In the genomic region with DNA sequence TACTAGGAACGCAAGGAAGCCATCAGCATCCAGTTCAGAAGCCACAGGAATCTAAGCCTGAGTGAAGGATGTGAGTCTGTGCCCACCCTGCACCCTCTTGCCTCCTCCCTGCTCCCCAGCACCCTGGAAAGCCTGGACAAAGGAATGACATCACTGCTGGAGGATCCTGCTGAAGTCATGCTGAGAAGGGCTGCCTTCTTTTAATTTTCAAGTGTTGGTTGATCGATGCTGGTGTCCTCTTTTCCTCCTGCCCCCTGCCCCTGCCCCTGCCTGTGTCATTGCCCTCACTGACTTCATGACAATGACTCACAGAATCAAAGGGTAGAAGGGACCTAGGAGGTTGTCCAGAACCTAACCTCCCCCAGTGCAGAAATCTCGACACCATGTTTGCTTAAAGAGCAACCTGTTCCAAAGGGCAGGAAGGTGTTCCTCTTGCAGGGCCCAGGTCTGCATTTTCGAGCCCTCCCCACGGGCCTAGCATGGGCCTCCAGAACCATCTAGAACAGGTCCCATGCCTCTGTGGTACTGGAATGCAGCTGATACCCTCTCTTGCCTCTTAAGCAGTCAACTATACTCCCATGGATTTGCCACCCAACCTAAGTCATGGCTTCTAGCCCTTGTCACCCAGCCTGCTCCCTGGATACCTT, we compare ENCODE assay signal across 1 cellular context.
TF ChIP-seq lines count a peak whose summit lies in the region.

No MANE protein-coding gene starts in this region.

TF ChIP-seq in HepG2, 621 proteins besides CTCF, POLR2A, EP300 and RAD21 (continued from another document and continues in another):
- TF ChIP-seq, protein P1, sequence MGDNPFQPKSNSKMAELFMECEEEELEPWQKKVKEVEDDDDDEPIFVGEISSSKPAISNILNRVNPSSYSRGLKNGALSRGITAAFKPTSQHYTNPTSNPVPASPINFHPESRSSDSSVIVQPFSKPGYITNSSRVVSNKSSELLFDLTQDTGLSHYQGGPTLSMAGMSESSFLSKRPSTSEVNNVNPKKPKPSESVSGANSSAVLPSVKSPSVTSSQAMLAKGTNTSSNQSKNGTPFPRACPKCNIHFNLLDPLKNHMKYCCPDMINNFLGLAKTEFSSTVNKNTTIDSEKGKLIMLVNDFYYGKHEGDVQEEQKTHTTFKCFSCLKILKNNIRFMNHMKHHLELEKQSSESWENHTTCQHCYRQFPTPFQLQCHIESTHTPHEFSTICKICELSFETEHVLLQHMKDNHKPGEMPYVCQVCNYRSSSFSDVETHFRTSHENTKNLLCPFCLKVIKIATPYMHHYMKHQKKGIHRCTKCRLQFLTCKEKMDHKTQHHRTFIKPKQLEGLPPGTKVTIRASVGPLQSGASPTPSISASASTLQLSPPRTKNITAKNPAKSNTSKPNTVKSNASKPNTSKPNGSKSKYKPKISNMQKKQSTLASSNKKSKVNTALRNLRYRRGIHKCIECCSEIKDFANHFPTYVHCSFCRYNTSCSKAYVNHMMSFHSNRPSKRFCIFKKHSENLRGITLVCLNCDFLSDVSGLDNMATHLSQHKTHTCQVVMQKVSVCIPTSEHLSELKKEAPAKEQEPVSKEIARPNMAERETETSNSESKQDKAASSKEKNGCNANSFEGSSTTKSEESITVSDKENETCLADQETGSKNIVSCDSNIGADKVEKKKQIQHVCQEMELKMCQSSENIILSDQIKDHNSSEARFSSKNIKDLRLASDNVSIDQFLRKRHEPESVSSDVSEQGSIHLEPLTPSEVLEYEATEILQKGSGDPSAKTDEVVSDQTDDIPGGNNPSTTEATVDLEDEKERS (CRISPR knock-in tag; IDR thresholded peaks at IDR 0.05), result peak; percentile 56; the same call in 1 of the 2 replicates
- TF ChIP-seq, protein P2, sequence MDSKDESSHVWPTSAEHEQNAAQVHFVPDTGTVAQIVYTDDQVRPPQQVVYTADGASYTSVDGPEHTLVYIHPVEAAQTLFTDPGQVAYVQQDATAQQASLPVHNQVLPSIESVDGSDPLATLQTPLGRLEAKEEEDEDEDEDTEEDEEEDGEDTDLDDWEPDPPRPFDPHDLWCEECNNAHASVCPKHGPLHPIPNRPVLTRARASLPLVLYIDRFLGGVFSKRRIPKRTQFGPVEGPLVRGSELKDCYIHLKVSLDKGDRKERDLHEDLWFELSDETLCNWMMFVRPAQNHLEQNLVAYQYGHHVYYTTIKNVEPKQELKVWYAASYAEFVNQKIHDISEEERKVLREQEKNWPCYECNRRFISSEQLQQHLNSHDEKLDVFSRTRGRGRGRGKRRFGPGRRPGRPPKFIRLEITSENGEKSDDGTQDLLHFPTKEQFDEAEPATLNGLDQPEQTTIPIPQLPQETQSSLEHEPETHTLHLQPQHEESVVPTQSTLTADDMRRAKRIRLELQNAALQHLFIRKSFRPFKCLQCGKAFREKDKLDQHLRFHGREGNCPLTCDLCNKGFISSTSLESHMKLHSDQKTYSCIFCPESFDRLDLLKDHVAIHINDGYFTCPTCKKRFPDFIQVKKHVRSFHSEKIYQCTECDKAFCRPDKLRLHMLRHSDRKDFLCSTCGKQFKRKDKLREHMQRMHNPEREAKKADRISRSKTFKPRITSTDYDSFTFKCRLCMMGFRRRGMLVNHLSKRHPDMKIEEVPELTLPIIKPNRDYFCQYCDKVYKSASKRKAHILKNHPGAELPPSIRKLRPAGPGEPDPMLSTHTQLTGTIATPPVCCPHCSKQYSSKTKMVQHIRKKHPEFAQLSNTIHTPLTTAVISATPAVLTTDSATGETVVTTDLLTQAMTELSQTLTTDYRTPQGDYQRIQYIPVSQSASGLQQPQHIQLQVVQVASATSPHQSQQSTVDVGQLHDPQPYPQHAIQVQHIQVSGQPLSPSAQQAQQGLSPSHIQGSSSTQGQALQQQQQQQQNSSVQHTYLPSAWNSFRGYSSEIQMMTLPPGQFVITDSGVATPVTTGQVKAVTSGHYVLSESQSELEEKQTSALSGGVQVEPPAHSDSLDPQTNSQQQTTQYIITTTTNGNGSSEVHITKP (CRISPR knock-in tag; IDR thresholded peaks at IDR 0.05; ENCODE audit: low read depth), result 0 out of 2 replicates have a peak, but pooled peaks have one; percentile 4
- TF ChIP-seq ZNF160 (CRISPR knock-in tag; IDR thresholded peaks at IDR 0.05) (0 out of 2 replicates have a peak, but pooled peaks have one; percentile 62), FOSL1 (CRISPR knock-in tag; IDR thresholded peaks at IDR 0.05; ENCODE audit: borderline replicate concordance) (peak; percentile 53; the same call in 1 of the 2 replicates), ZBTB3 (CRISPR knock-in tag; IDR thresholded peaks at IDR 0.05; ENCODE audit: borderline replicate concordance, low read depth) (no peak), REPIN1 (CRISPR knock-in tag; IDR thresholded peaks at IDR 0.05; ENCODE audit: borderline replicate concordance, low read depth) (no peak), EZH2 (conservative IDR thresholded peaks at IDR 0.05; ENCODE audit: low read depth, low read length) (no peak), TRIM24 (CRISPR knock-in tag; IDR thresholded peaks at IDR 0.05) (no peak), SKI (IDR thresholded peaks at IDR 0.05; ENCODE audit: partially characterized antibody) (peak; percentile 53), DNMT3B (CRISPR knock-in tag; conservative IDR thresholded peaks at IDR 0.05) (peak; percentile 68; the same call in 1 of the 2 replicates), U2AF1 (optimal IDR thresholded peaks at IDR 0.05; ENCODE audit: low read depth, low read length) (peak; percentile 60), MYNN (CRISPR knock-in tag; IDR thresholded peaks at IDR 0.05; ENCODE audit: low read depth) (no peak), KAT7 (CRISPR knock-in tag; IDR thresholded peaks at IDR 0.05; ENCODE audit: borderline replicate concordance) (peak; percentile 45; the same call in 1 of the 2 replicates), BHLHE40 (IDR thresholded peaks at IDR 0.05; ENCODE audit: low read length) (no peak), ZMYM2 (CRISPR knock-in tag; IDR thresholded peaks at IDR 0.05) (peak; percentile 67; the same call in 1 of the 2 replicates), GABPA (IDR thresholded peaks at IDR 0.05; ENCODE audit: low read depth, low read length) (no peak), GABPA (CRISPR knock-in tag; IDR thresholded peaks at IDR 0.05; ENCODE audit: low read depth) (no peak), HNRNPL (IDR thresholded peaks at IDR 0.05; ENCODE audit: low read depth, low read length) (no peak), KDM2A (CRISPR knock-in tag; IDR thresholded peaks at IDR 0.05; ENCODE audit: borderline replicate concordance, low read depth) (peak; percentile 42; the same call in 1 of the 2 replicates), ZNF75D (CRISPR knock-in tag; IDR thresholded peaks at IDR 0.05; ENCODE audit: borderline replicate concordance) (no peak), CENPT (CRISPR knock-in tag; IDR thresholded peaks at IDR 0.05; ENCODE audit: low read depth) (no peak), FLYWCH1 (CRISPR knock-in tag; IDR thresholded peaks at IDR 0.05) (no peak), SALL1 (CRISPR knock-in tag; IDR thresholded peaks at IDR 0.05) (peak; percentile 73), FOXA1 (IDR thresholded peaks at IDR 0.05) (no peak), FOXA1 (CRISPR knock-in tag; IDR thresholded peaks at IDR 0.05) (peak; percentile 78), CCAR2 (optimal IDR thresholded peaks at IDR 0.05; ENCODE audit: low read depth, low read length) (no peak), KLF9 (CRISPR knock-in tag; IDR thresholded peaks at IDR 0.05; ENCODE audit: low read depth) (no peak), JUNB (CRISPR knock-in tag; IDR thresholded peaks at IDR 0.05; ENCODE audit: borderline replicate concordance) (0 out of 2 replicates have a peak, but pooled peaks have one; percentile 54), JUND (CRISPR knock-in tag; IDR thresholded peaks at IDR 0.05) (peak; percentile 70; the same call in 1 of the 2 replicates), ZNF501 (CRISPR knock-in tag; IDR thresholded peaks at IDR 0.05) (peak; percentile 40; the same call in 1 of the 2 replicates), NCOA2 (CRISPR knock-in tag; IDR thresholded peaks at IDR 0.05) (peak; percentile 31; the same call in 1 of the 2 replicates), PHB2 (IDR thresholded peaks at IDR 0.05; ENCODE audit: partially characterized antibody) (no peak), ZNF720 (CRISPR knock-in tag; IDR thresholded peaks at IDR 0.05) (no peak), ZNF766 (CRISPR knock-in tag; IDR thresholded peaks at IDR 0.05; ENCODE audit: borderline replicate concordance) (no peak), ZNF652 (CRISPR knock-in tag; IDR thresholded peaks at IDR 0.05; ENCODE audit: borderline replicate concordance, low read depth) (peak; percentile 12; the same call in 1 of the 2 replicates), ZNF337 (CRISPR knock-in tag; IDR thresholded peaks at IDR 0.05; ENCODE audit: borderline replicate concordance, low read depth) (0 out of 2 replicates have a peak, but pooled peaks have one; percentile 38), KAT8 (CRISPR knock-in tag; IDR thresholded peaks at IDR 0.05) (0 out of 2 replicates have a peak, but pooled peaks have one; percentile 17)
- TF ChIP-seq, protein P3, sequence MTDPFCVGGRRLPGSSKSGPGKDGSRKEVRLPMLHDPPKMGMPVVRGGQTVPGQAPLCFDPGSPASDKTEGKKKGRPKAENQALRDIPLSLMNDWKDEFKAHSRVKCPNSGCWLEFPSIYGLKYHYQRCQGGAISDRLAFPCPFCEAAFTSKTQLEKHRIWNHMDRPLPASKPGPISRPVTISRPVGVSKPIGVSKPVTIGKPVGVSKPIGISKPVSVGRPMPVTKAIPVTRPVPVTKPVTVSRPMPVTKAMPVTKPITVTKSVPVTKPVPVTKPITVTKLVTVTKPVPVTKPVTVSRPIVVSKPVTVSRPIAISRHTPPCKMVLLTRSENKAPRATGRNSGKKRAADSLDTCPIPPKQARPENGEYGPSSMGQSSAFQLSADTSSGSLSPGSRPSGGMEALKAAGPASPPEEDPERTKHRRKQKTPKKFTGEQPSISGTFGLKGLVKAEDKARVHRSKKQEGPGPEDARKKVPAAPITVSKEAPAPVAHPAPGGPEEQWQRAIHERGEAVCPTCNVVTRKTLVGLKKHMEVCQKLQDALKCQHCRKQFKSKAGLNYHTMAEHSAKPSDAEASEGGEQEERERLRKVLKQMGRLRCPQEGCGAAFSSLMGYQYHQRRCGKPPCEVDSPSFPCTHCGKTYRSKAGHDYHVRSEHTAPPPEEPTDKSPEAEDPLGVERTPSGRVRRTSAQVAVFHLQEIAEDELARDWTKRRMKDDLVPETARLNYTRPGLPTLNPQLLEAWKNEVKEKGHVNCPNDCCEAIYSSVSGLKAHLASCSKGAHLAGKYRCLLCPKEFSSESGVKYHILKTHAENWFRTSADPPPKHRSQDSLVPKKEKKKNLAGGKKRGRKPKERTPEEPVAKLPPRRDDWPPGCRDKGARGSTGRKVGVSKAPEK (CRISPR knock-in tag; IDR thresholded peaks at IDR 0.05; ENCODE audit: borderline replicate concordance), result no peak
- TF ChIP-seq, protein P4, sequence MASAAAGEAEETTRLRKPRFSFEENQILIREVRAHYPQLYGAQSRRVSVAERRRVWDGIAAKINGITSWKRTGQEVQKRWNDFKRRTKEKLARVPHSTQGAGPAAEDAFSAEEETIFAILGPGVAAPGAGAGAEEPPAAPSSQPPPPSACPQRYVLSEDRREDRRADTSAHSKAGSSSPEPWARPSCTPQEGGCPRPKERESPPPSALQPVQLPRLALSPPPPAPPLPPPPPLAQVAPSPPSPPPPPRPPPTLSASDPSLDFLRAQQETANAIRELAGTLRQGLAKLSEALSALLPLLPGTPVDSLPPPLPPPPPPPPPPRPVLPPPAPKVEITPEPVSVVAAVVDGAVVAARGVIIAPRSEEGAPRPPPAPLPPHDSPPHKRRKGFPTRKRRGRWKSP (CRISPR knock-in tag; IDR thresholded peaks at IDR 0.05), result 0 out of 2 replicates have a peak, but pooled peaks have one; percentile 22
- TF ChIP-seq, protein P5, sequence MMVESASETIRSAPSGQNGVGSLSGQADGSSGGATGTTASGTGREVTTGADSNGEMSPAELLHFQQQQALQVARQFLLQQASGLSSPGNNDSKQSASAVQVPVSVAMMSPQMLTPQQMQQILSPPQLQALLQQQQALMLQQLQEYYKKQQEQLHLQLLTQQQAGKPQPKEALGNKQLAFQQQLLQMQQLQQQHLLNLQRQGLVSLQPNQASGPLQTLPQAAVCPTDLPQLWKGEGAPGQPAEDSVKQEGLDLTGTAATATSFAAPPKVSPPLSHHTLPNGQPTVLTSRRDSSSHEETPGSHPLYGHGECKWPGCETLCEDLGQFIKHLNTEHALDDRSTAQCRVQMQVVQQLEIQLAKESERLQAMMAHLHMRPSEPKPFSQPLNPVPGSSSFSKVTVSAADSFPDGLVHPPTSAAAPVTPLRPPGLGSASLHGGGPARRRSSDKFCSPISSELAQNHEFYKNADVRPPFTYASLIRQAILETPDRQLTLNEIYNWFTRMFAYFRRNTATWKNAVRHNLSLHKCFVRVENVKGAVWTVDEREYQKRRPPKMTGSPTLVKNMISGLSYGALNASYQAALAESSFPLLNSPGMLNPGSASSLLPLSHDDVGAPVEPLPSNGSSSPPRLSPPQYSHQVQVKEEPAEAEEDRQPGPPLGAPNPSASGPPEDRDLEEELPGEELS (CRISPR knock-in tag; IDR thresholded peaks at IDR 0.05), result peak; percentile 59; the same call in 1 of the 2 replicates
- TF ChIP-seq, protein P6, sequence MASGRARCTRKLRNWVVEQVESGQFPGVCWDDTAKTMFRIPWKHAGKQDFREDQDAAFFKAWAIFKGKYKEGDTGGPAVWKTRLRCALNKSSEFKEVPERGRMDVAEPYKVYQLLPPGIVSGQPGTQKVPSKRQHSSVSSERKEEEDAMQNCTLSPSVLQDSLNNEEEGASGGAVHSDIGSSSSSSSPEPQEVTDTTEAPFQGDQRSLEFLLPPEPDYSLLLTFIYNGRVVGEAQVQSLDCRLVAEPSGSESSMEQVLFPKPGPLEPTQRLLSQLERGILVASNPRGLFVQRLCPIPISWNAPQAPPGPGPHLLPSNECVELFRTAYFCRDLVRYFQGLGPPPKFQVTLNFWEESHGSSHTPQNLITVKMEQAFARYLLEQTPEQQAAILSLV (CRISPR knock-in tag; IDR thresholded peaks at IDR 0.05; ENCODE audit: borderline replicate concordance), result 0 out of 2 replicates have a peak, but pooled peaks have one; percentile 3
